Comparison of ENCODE assay signal across 24 cellular contexts in the genomic region with DNA sequence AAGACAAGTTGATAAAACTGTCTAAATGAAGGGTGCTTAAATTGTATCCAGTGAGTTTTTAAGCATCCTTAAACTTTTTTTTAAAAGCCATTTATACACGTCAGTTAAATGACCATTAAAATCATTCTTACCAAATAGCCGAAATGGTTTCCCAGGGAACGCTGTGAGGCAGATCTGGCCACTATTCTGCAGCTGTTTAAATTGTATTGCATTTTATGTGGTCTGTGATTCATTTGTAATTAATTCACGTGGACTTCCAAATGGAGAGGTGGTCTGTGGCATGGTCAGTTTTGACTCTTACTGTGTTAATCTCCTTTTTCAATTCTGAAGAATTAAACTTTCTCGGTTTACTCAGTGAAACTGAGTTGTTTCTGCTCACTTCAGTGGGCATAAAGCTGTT.
"Had no signal": no experiment of that assay in that cellular context is flagged by ENCODE, and none has a peak within 500 bp of the region (broad histone marks: within the 10 kb centered on the region; RNA-seq: fewer than 3 reads in every experiment).

No MANE protein-coding gene starts in this region.

- H3K4me3 ChIP-seq: colonic mucosa, dorsolateral prefrontal cortex, lower lobe of right lung, skin epidermis, stomach, testis, uterus had no signal

- H3K27ac ChIP-seq: colonic mucosa, lower lobe of right lung, parathyroid adenoma, stomach, testis, uterus, WERI-Rb-1 had no signal

- H3K4me1 ChIP-seq: uterus had no signal

- H3K9ac ChIP-seq: parathyroid adenoma had no signal

- H3K79me2 ChIP-seq: parathyroid adenoma had no signal

- H3K27me3 ChIP-seq: colonic mucosa, dorsolateral prefrontal cortex, stomach, testis, uterus had no signal

- H3K9me3 ChIP-seq: colonic mucosa, lower lobe of right lung, stomach, testis, uterus had no signal

- H3K36me3 ChIP-seq: colonic mucosa, uterus had no signal

- ATAC-seq: activated CD8-positive, alpha-beta T cell treated with anti-CD3 and anti-CD28 coated beads, Interleukin-2, amount 10 ng/mL, durations not matched to agents 7 days and 5 days; activated naive CD4-positive, alpha-beta T cell treated with anti-CD3 and anti-CD28 coated beads, Interleukin-2, amount 50 U/mL, for 72 hours; effector memory CD8-positive, alpha-beta T cell; esophagus mucosa; lower lobe of right lung; naive thymus-derived CD8-positive, alpha-beta T cell; right cardiac atrium had no signal

- H2AFZ ChIP-seq: parathyroid adenoma had no signal

- DNase-seq: activated CD4-positive, alpha-beta T cell treated with anti-CD3 and anti-CD28 coated beads, Interleukin-2, amount 10 ng/mL, durations not matched to agents 7 days and 5 days; activated CD4-positive, CD25-positive, alpha-beta regulatory T cell treated with anti-CD3 and anti-CD28 coated beads, Interleukin-2, amount 50 U/mL, for 72 hours; activated CD8-positive, alpha-beta T cell treated with anti-CD3 and anti-CD28 coated beads, Interleukin-2, amount 10 ng/mL, durations not matched to agents 7 days and 5 days; activated gamma-delta T cell treated with Interleukin-2 at 50 U/mL for 16 hours; activated T-cell treated with anti-CD3 and anti-CD28 coated beads, Interleukin-2, amount 50 U/mL, for 1 hour; aorta; dorsolateral prefrontal cortex; effector memory CD8-positive, alpha-beta T cell; foreskin fibroblast; kidney; lower lobe of right lung; naive thymus-derived CD8-positive, alpha-beta T cell; right cardiac atrium; stimulated activated CD4-positive, alpha-beta T cell treated with anti-CD3 and anti-CD28 coated beads, Interleukin-1b, Interleukin-23, amount 100 ng/mL, for 48 hours; stomach; testis; trophoblast cell; uterus; WERI-Rb-1 had no signal
